In the genomic region with DNA sequence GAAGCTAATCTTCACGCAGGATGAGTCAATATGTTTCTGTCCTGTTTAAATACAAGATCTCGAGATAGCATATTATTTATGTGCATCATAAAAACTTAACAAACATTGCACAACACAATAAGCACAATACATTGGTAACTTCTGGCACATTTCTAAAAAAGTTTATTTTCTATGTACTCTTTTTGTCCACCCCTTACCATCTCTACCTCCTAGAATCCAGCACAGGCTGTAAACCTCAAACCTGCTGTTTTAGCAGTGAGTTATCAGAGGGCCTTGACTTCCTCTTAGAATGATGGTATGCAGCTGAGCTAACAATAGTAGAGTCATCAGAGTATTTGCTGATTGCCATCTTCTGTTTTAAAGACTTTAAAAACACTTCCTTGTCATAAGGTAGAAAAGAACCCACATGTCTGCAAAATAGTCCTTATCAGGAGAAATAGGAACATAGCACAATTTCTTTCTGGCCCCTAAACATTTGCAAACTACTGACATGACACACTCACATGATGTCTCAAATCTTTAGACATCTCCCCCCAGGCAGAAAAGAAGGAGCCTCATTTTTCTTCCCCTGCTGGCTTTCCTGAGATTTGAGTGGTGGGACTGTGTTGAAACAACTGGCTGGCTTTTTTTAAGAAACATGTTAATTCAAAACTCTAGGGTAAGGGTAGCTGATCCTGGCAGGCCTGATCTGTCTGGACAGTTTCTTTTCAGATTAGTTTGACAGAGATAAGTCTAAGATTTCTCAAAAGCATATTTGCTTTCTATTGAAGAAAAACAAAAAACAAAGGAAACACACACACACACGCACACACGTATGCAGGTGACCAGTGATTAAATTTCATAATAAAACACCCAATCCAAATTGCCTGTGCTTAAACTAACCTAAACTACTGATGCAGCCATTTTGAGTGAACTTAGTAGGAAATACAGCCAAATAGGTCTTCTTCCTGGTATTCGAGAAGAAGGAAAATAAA, we compare ENCODE assay signal across 1 cellular context.
TF ChIP-seq lines count a peak whose summit lies in the region.

No MANE protein-coding gene starts in this region.

TF ChIP-seq in HEK293, 187 proteins besides CTCF, POLR2A, EP300 and RAD21 (continued from another document):
- TF ChIP-seq, protein P1, sequence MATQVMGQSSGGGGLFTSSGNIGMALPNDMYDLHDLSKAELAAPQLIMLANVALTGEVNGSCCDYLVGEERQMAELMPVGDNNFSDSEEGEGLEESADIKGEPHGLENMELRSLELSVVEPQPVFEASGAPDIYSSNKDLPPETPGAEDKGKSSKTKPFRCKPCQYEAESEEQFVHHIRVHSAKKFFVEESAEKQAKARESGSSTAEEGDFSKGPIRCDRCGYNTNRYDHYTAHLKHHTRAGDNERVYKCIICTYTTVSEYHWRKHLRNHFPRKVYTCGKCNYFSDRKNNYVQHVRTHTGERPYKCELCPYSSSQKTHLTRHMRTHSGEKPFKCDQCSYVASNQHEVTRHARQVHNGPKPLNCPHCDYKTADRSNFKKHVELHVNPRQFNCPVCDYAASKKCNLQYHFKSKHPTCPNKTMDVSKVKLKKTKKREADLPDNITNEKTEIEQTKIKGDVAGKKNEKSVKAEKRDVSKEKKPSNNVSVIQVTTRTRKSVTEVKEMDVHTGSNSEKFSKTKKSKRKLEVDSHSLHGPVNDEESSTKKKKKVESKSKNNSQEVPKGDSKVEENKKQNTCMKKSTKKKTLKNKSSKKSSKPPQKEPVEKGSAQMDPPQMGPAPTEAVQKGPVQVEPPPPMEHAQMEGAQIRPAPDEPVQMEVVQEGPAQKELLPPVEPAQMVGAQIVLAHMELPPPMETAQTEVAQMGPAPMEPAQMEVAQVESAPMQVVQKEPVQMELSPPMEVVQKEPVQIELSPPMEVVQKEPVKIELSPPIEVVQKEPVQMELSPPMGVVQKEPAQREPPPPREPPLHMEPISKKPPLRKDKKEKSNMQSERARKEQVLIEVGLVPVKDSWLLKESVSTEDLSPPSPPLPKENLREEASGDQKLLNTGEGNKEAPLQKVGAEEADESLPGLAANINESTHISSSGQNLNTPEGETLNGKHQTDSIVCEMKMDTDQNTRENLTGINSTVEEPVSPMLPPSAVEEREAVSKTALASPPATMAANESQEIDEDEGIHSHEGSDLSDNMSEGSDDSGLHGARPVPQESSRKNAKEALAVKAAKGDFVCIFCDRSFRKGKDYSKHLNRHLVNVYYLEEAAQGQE (tag by site-specific recombination; IDR thresholded peaks at IDR 0.05), result no peak
- TF ChIP-seq ZBTB48 (tag by site-specific recombination; IDR thresholded peaks at IDR 0.05) (0 out of 2 replicates have a peak, but pooled peaks have one; percentile 16), HOXD13 (CRISPR knock-in tag; IDR thresholded peaks at IDR 0.05; ENCODE audit: borderline replicate concordance) (no peak)
- TF ChIP-seq, protein P2, sequence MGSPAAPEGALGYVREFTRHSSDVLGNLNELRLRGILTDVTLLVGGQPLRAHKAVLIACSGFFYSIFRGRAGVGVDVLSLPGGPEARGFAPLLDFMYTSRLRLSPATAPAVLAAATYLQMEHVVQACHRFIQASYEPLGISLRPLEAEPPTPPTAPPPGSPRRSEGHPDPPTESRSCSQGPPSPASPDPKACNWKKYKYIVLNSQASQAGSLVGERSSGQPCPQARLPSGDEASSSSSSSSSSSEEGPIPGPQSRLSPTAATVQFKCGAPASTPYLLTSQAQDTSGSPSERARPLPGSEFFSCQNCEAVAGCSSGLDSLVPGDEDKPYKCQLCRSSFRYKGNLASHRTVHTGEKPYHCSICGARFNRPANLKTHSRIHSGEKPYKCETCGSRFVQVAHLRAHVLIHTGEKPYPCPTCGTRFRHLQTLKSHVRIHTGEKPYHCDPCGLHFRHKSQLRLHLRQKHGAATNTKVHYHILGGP (tag by site-specific recombination; IDR thresholded peaks at IDR 0.05), result peak; percentile 88
